In the genomic region with DNA sequence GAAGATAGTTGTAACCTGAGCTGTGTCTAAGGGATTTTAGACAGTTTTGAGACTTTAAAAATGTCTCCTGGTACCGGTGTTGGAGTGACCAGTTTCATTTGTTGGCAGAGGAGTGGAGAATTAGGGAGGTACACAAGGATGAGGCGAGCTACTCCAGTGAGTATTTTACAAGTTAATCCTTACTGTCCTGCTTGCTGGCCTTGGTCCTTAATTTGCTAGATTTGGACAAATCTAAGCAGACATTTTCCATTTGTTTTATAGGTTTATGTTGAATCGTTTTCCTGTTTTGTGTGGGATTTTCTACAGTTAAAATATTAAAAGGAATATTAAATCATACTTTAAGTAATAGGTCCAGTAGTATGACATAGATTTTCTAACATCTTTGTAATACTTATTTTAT, we compare ENCODE assay signal across 33 cellular contexts.
"Had no signal": no experiment of that assay in that cellular context is flagged by ENCODE, and none has a peak within 500 bp of the region (broad histone marks: within the 10 kb centered on the region; RNA-seq: fewer than 3 reads in every experiment).

No MANE protein-coding gene starts in this region.

- H3K27ac Mint-ChIP-seq: activated CD4-positive, alpha-beta memory T cell treated with anti-CD3 and anti-CD28 coated beads, Interleukin-2, amount 10 ng/mL, durations not matched to agents 7 days and 5 days; activated CD4-positive, alpha-beta T cell treated with anti-CD3 and anti-CD28 coated beads, Interleukin-2, amount 10 ng/mL, durations not matched to agents 7 days and 5 days; activated naive CD8-positive, alpha-beta T cell; activated T-cell treated with anti-CD3 and anti-CD28 coated beads, Interleukin-2, amount 50 U/mL, for 24 hours; activated T-cell treated with anti-CD3 and anti-CD28 coated beads, Interleukin-2, amount 50 U/mL, for 72 hours; dendritic cell treated with granulocyte-macrophage colony-stimulating factor and Interleukin-4, amounts not matched to agents 40 ng/mL and 50 ng/mL, for 4 days; endodermal cell; WTC11 had no signal

- H3K4me3 Mint-ChIP-seq: activated CD4-positive, alpha-beta memory T cell treated with anti-CD3 and anti-CD28 coated beads, Interleukin-2, amount 10 ng/mL, durations not matched to agents 7 days and 5 days; activated CD4-positive, alpha-beta T cell treated with anti-CD3 and anti-CD28 coated beads, Interleukin-2, amount 10 ng/mL, durations not matched to agents 7 days and 5 days; activated naive CD8-positive, alpha-beta T cell; activated T-cell treated with anti-CD3 and anti-CD28 coated beads, Interleukin-2, amount 50 U/mL, for 24 hours; activated T-cell treated with anti-CD3 and anti-CD28 coated beads, Interleukin-2, amount 50 U/mL, for 72 hours; central memory CD8-positive, alpha-beta T cell; dendritic cell treated with granulocyte-macrophage colony-stimulating factor and Interleukin-4, amounts not matched to agents 40 ng/mL and 50 ng/mL, for 4 days; endodermal cell; WTC11 had no signal

- H3K9me3 Mint-ChIP-seq: activated CD4-positive, alpha-beta memory T cell treated with anti-CD3 and anti-CD28 coated beads, Interleukin-2, amount 10 ng/mL, durations not matched to agents 7 days and 5 days; activated CD4-positive, alpha-beta T cell treated with anti-CD3 and anti-CD28 coated beads, Interleukin-2, amount 10 ng/mL, durations not matched to agents 7 days and 5 days; activated T-cell treated with anti-CD3 and anti-CD28 coated beads, Interleukin-2, amount 50 U/mL, for 24 hours; activated T-cell treated with anti-CD3 and anti-CD28 coated beads, Interleukin-2, amount 50 U/mL, for 72 hours; central memory CD8-positive, alpha-beta T cell; dendritic cell treated with granulocyte-macrophage colony-stimulating factor and Interleukin-4, amounts not matched to agents 40 ng/mL and 50 ng/mL, for 4 days; endodermal cell; WTC11 had no signal

- FAIRE-seq: astrocyte, bronchial epithelial cell had no signal

- ATAC-seq: activated T-cell treated with anti-CD3 and anti-CD28 coated beads, Interleukin-2, amount 50 U/mL, for 72 hours; foreskin keratinocyte; gastrocnemius medialis; heart left ventricle; WTC11 had no signal

- DNase-seq: activated CD4-positive, alpha-beta memory T cell treated with anti-CD3 and anti-CD28 coated beads, Interleukin-2, amount 10 ng/mL, durations not matched to agents 7 days and 5 days; activated CD4-positive, alpha-beta T cell treated with anti-CD3 and anti-CD28 coated beads for 1 hour; activated CD4-positive, alpha-beta T cell treated with anti-CD3 and anti-CD28 coated beads for 4 hours; activated CD4-positive, alpha-beta T cell treated with anti-CD3 and anti-CD28 coated beads, Interleukin-2, amount 10 ng/mL, durations not matched to agents 7 days and 5 days; activated CD4-positive, alpha-beta T cell treated with anti-CD3 and anti-CD28 coated beads, Interleukin-2, amount 50 U/mL, for 4 hours; activated CD8-positive, alpha-beta memory T cell treated with anti-CD3 and anti-CD28 coated beads, Interleukin-2, amount 50 U/mL, for 48 hours; activated effector memory CD4-positive, alpha-beta T cell treated with Interleukin-2 at 50 U/mL for 16 hours; activated gamma-delta T cell treated with Interleukin-2 at 50 U/mL for 16 hours; activated naive CD4-positive, alpha-beta T cell treated with anti-CD3 and anti-CD28 coated beads, Interleukin-2, amount 50 U/mL, for 16 hours; activated naive CD4-positive, alpha-beta T cell treated with Interleukin-2 at 50 U/mL for 16 hours; activated T-cell treated with anti-CD3 and anti-CD28 coated beads for 4 hours; activated T-cell treated with anti-CD3 and anti-CD28 coated beads, Interleukin-2, amount 50 U/mL, for 24 hours; activated T-cell treated with anti-CD3 and anti-CD28 coated beads, Interleukin-2, amount 50 U/mL, for 72 hours; amniotic stem cell; anterior cingulate cortex; brain microvascular endothelial cell; dorsolateral prefrontal cortex; effector memory CD4-positive, alpha-beta T cell; endodermal cell; erythroblast; foreskin keratinocyte; gastrocnemius medialis; glutamatergic neuron; heart left ventricle; T-helper 2 cell had no signal

- H3K27me3 Mint-ChIP-seq: activated CD4-positive, alpha-beta memory T cell treated with anti-CD3 and anti-CD28 coated beads, Interleukin-2, amount 10 ng/mL, durations not matched to agents 7 days and 5 days; activated CD4-positive, alpha-beta T cell treated with anti-CD3 and anti-CD28 coated beads, Interleukin-2, amount 10 ng/mL, durations not matched to agents 7 days and 5 days; activated naive CD8-positive, alpha-beta T cell; activated T-cell treated with anti-CD3 and anti-CD28 coated beads, Interleukin-2, amount 50 U/mL, for 24 hours; central memory CD8-positive, alpha-beta T cell; dendritic cell treated with granulocyte-macrophage colony-stimulating factor and Interleukin-4, amounts not matched to agents 40 ng/mL and 50 ng/mL, for 4 days had no signal

- H3K36me3 Mint-ChIP-seq: WTC11 had no signal

- H3K27ac ChIP-seq: brain microvascular endothelial cell, coronary artery, dorsolateral prefrontal cortex, esophagus muscularis mucosa, foreskin keratinocyte, gastrocnemius medialis, heart left ventricle had no signal

- H3K4me1 Mint-ChIP-seq: activated CD4-positive, alpha-beta memory T cell treated with anti-CD3 and anti-CD28 coated beads, Interleukin-2, amount 10 ng/mL, durations not matched to agents 7 days and 5 days; activated CD4-positive, alpha-beta T cell treated with anti-CD3 and anti-CD28 coated beads, Interleukin-2, amount 10 ng/mL, durations not matched to agents 7 days and 5 days; endodermal cell; WTC11 had no signal
